Comparison of ENCODE assay signal across 27 cellular contexts in the genomic region with DNA sequence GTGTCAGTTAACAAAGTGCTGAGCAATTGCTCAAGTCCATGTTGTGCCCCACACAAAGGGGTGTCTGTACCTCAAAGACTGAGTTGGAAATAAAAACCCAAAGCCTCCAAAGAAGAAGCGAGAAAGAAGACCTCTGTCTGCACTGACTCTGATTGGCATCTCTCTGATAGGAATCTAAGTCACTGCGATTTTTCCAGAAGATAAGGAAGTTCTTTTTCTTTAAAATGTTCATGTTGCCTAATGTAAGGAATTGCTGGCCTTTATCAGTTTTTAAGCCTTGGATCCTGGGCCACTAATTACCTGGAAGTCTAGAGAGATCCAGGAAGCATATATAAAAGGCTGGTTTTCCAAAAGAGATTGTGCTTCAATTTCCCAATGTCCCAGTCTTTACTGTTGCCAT.
"Had no signal": no experiment of that assay in that cellular context is flagged by ENCODE, and none has a peak within 500 bp of the region (broad histone marks: within the 10 kb centered on the region; RNA-seq: fewer than 3 reads in every experiment).

No MANE protein-coding gene starts in this region.

- H3K4me3 Mint-ChIP-seq: dendritic cell treated with granulocyte-macrophage colony-stimulating factor and Interleukin-4, amounts not matched to agents 40 ng/mL and 50 ng/mL, for 4 days; effector memory CD8-positive, alpha-beta T cell; endodermal cell had no signal

- H3K9me3 ChIP-seq: colonic mucosa, esophagus muscularis mucosa, esophagus squamous epithelium, gastroesophageal sphincter, heart left ventricle, heart right ventricle had no signal

- FAIRE-seq: colon, endometrium, endothelial cell of umbilical vein, frontal cortex had no signal

- H3K36me3 ChIP-seq: colonic mucosa, esophagus muscularis mucosa, esophagus squamous epithelium, gastroesophageal sphincter, heart left ventricle, heart right ventricle had no signal

- H3K27ac ChIP-seq: colonic mucosa, coronary artery, epithelial cell of prostate, esophagus muscularis mucosa, esophagus squamous epithelium, foreskin keratinocyte, gastroesophageal sphincter, heart left ventricle, heart right ventricle had no signal

- H3K27ac Mint-ChIP-seq: dendritic cell treated with granulocyte-macrophage colony-stimulating factor and Interleukin-4, amounts not matched to agents 40 ng/mL and 50 ng/mL, for 4 days; effector memory CD8-positive, alpha-beta T cell; endodermal cell had no signal

- ATAC-seq: effector memory CD8-positive, alpha-beta T cell; esophagus mucosa; foreskin keratinocyte; gastroesophageal sphincter had no signal

- H3K4me3 ChIP-seq: colonic mucosa, coronary artery, esophagus muscularis mucosa, esophagus squamous epithelium, gastroesophageal sphincter, heart left ventricle, heart right ventricle had no signal

- DNase-seq: colonic mucosa; cortex of kidney; dermis blood vessel endothelial cell; effector CD4-positive, alpha-beta T cell; effector CD8-positive, alpha-beta T cell; effector memory CD4-positive, alpha-beta T cell; effector memory CD8-positive, alpha-beta T cell; endodermal cell; erythroblast; esophagus squamous epithelium; foreskin fibroblast; foreskin keratinocyte; foreskin melanocyte; glutamatergic neuron; head of caudate nucleus; heart left ventricle; heart right ventricle had no signal

- H3K4me1 Mint-ChIP-seq: endodermal cell had no signal

- H3K9me3 Mint-ChIP-seq: dendritic cell treated with granulocyte-macrophage colony-stimulating factor and Interleukin-4, amounts not matched to agents 40 ng/mL and 50 ng/mL, for 4 days; effector memory CD8-positive, alpha-beta T cell; endodermal cell had no signal

- H3K27me3 ChIP-seq: colonic mucosa, esophagus muscularis mucosa, esophagus squamous epithelium, foreskin keratinocyte, gastroesophageal sphincter, heart left ventricle, heart right ventricle had no signal

- H3K4me1 ChIP-seq: colonic mucosa had no signal
